10 cellular contexts compared by ENCODE assay signal in genomic region chr4:65669008-65669971, GRCh38.
DNase-seq lines count a peak whose midpoint lies in the region; ATAC-seq and TF ChIP-seq lines count a peak whose summit lies in the region.
"Had no signal": no experiment of that assay in that cellular context is flagged by ENCODE, and none has a peak within 500 bp of the region (broad histone marks: within the 10 kb centered on the region; RNA-seq: fewer than 3 reads in every experiment).

No MANE protein-coding gene starts in this region.

- H2AFZ ChIP-seq in neuron (ENCODE audit: low read depth, low read length): peak overlapping the region; percentile 83

- TF ChIP-seq CTCF in AG04449 (IDR thresholded peaks at IDR 0.05; ENCODE audit: insufficient read depth, low read length, missing control alignments) (no peak), LNCaP clone FGC (IDR thresholded peaks at IDR 0.05; ENCODE audit: control insufficient read depth, extremely low read depth, insufficient read depth) (no peak)

- no peak for ATAC-seq in GM19324 (IDR thresholded peaks at IDR 0.05; ENCODE audit: low FRiP score, unreplicated experiment)

- H3K4me3 ChIP-seq in AG04449 (ENCODE audit: low read depth, low read length) (peak overlapping the region; percentile 52), LNCaP clone FGC (ENCODE audit: low read depth, low read length) (peak overlapping the region; percentile 51), neuron (ENCODE audit: low read length) (peak overlapping the region; percentile 55)

- H3K36me3 Mint-ChIP-seq in activated T-cell treated with anti-CD3 and anti-CD28 coated beads, Interleukin-2, amount 50 U/mL, for 24 hours (ENCODE audit: low read depth): no peaks in the 10 kb centered on the region

- peaks cover 8% of the 10 kb centered on the region for H3K9me3 Mint-ChIP-seq in activated T-cell treated with anti-CD3 and anti-CD28 coated beads, Interleukin-2, amount 50 U/mL, for 24 hours

- CTCF ChIA-PET in AG04449 (lab: Yijun Ruan, JAX): no interaction called here

- H3K4me1 Mint-ChIP-seq in activated T-cell treated with anti-CD3 and anti-CD28 coated beads, Interleukin-2, amount 50 U/mL, for 24 hours (ENCODE audit: low read depth): peaks cover 4% of the 10 kb centered on the region

- peaks cover 17% of the 10 kb centered on the region for H3K4me1 ChIP-seq in neuron (ENCODE audit: insufficient read depth, low read length)

- no peaks in the 10 kb centered on the region for H3K9me3 ChIP-seq in neuron (ENCODE audit: low read length)

- H3K27ac Mint-ChIP-seq in activated T-cell treated with anti-CD3 and anti-CD28 coated beads, Interleukin-2, amount 50 U/mL, for 24 hours: no peak overlapping the region

- H3K27me3 Mint-ChIP-seq in activated T-cell treated with anti-CD3 and anti-CD28 coated beads, Interleukin-2, amount 50 U/mL, for 24 hours: peaks cover 59% of the 10 kb centered on the region

- peaks cover 41% of the 10 kb centered on the region for H3K27me3 ChIP-seq in neuron (ENCODE audit: insufficient read depth, low read length)

- DNase-seq in AG04449 (ENCODE audit: low read depth, low spot score): no peak
- no peak for DNase-seq in LNCaP clone FGC (ENCODE audit: low read depth)
- DNase-seq in fibroblast of gingiva (ENCODE audit: low read depth): peak; percentile 4
- DNase-seq in NCI-H128 (lab: John Stamatoyannopoulos, UW; ENCODE audit: unreplicated experiment): no peak
- DNase-seq in NCI-H2029 treated with DMSO at 0.1 percent for 48 hours (lab: John Stamatoyannopoulos, UW): no peak
- no peak for DNase-seq in activated T-cell treated with anti-CD3 and anti-CD28 coated beads, Interleukin-2, amount 50 U/mL, for 24 hours
- DNase-seq: dermis blood vessel endothelial cell; stimulated activated CD4-positive, alpha-beta T cell treated with anti-CD3 and anti-CD28 coated beads, Interleukin-2, amount 100 ng/mL, for 24 hours had no signal

- no peaks in the 10 kb centered on the region for H3K36me3 ChIP-seq in neuron (ENCODE audit: insufficient read depth, low read length)

- POLR2A ChIA-PET in AG04449 (lab: Yijun Ruan, JAX): no interaction called here

- no peak overlapping the region for H3K4me3 Mint-ChIP-seq in activated T-cell treated with anti-CD3 and anti-CD28 coated beads, Interleukin-2, amount 50 U/mL, for 24 hours
